1 cellular context compared by ENCODE assay signal in genomic region chr1:235504122-235504493, GRCh38.
A peak's percentile ranks its signal among the peaks of the same experiment; 100 is the strongest.
TF ChIP-seq lines count a peak whose summit lies in the region.

Gene B3GALNT2 (minus strand): TSS chr1:235504452. CDS start chr1:235504252, 200 bp downstream.

TF ChIP-seq in HepG2, 621 proteins besides CTCF, POLR2A, EP300 and RAD21 (continued from another document and continues in another):
- TF ChIP-seq, protein P1, sequence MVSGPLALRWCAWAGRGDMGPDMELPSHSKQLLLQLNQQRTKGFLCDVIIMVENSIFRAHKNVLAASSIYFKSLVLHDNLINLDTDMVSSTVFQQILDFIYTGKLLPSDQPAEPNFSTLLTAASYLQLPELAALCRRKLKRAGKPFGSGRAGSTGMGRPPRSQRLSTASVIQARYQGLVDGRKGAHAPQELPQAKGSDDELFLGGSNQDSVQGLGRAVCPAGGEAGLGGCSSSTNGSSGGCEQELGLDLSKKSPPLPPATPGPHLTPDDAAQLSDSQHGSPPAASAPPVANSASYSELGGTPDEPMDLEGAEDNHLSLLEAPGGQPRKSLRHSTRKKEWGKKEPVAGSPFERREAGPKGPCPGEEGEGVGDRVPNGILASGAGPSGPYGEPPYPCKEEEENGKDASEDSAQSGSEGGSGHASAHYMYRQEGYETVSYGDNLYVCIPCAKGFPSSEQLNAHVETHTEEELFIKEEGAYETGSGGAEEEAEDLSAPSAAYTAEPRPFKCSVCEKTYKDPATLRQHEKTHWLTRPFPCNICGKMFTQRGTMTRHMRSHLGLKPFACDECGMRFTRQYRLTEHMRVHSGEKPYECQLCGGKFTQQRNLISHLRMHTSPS (CRISPR knock-in tag; IDR thresholded peaks at IDR 0.05; ENCODE audit: low read depth): no peak
- TF ChIP-seq ZNF225 (CRISPR knock-in tag; IDR thresholded peaks at IDR 0.05): no peak; the same call in 1 of the 2 replicates
- TF ChIP-seq SSRP1 (CRISPR knock-in tag; IDR thresholded peaks at IDR 0.05): no peak
- TF ChIP-seq KAT8 (CRISPR knock-in tag; IDR thresholded peaks at IDR 0.05): no peak
- TF ChIP-seq ZFX (CRISPR knock-in tag; IDR thresholded peaks at IDR 0.05; ENCODE audit: low read depth): peak; percentile 80
- TF ChIP-seq ZNF331 (CRISPR knock-in tag; IDR thresholded peaks at IDR 0.05): no peak
- peak; percentile 90; the same call in 1 of the 2 replicates for TF ChIP-seq ZNF563 (CRISPR knock-in tag; IDR thresholded peaks at IDR 0.05)
- TF ChIP-seq MAF1 (CRISPR knock-in tag; IDR thresholded peaks at IDR 0.05; ENCODE audit: borderline replicate concordance): 0 out of 2 replicates have a peak, but pooled peaks have one; percentile 22
- TF ChIP-seq ZNF501 (CRISPR knock-in tag; IDR thresholded peaks at IDR 0.05): no peak
- TF ChIP-seq, protein P2, sequence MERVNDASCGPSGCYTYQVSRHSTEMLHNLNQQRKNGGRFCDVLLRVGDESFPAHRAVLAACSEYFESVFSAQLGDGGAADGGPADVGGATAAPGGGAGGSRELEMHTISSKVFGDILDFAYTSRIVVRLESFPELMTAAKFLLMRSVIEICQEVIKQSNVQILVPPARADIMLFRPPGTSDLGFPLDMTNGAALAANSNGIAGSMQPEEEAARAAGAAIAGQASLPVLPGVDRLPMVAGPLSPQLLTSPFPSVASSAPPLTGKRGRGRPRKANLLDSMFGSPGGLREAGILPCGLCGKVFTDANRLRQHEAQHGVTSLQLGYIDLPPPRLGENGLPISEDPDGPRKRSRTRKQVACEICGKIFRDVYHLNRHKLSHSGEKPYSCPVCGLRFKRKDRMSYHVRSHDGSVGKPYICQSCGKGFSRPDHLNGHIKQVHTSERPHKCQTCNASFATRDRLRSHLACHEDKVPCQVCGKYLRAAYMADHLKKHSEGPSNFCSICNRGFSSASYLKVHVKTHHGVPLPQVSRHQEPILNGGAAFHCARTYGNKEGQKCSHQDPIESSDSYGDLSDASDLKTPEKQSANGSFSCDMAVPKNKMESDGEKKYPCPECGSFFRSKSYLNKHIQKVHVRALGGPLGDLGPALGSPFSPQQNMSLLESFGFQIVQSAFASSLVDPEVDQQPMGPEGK (CRISPR knock-in tag; IDR thresholded peaks at IDR 0.05): no peak
- peak; percentile 41; the same call in 1 of the 2 replicates for TF ChIP-seq MXD3 (CRISPR knock-in tag; IDR thresholded peaks at IDR 0.05)
- no peak for TF ChIP-seq ZSCAN25 (CRISPR knock-in tag; IDR thresholded peaks at IDR 0.05)
- no peak; the same call in 1 of the 2 replicates for TF ChIP-seq TBX2 (CRISPR knock-in tag; IDR thresholded peaks at IDR 0.05; ENCODE audit: borderline replicate concordance)
- TF ChIP-seq HNRNPH1 (optimal IDR thresholded peaks at IDR 0.05; ENCODE audit: low read depth, low read length): no peak
- TF ChIP-seq SNRNP70 (IDR thresholded peaks at IDR 0.05; ENCODE audit: low read depth, low read length): 0 out of 2 replicates have a peak, but pooled peaks have one; percentile 56
- TF ChIP-seq, protein P3, sequence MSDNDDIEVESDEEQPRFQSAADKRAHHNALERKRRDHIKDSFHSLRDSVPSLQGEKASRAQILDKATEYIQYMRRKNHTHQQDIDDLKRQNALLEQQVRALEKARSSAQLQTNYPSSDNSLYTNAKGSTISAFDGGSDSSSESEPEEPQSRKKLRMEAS (IDR thresholded peaks at IDR 0.05): no peak
- no peak for TF ChIP-seq THAP9 (CRISPR knock-in tag; IDR thresholded peaks at IDR 0.05; ENCODE audit: borderline replicate concordance)
- peak; percentile 63 for TF ChIP-seq SAFB2 (CRISPR knock-in tag; IDR thresholded peaks at IDR 0.05; ENCODE audit: borderline replicate concordance, low read depth)
- peak; percentile 23; the same call in 1 of the 2 replicates for TF ChIP-seq ZBTB10 (CRISPR knock-in tag; IDR thresholded peaks at IDR 0.05; ENCODE audit: borderline replicate concordance)
- TF ChIP-seq MYC (CRISPR knock-in tag; IDR thresholded peaks at IDR 0.05; ENCODE audit: borderline replicate concordance): no peak
- TF ChIP-seq ASH2L (IDR thresholded peaks at IDR 0.05; ENCODE audit: insufficient read length, low read depth, low read length): no peak
- TF ChIP-seq, protein P4, sequence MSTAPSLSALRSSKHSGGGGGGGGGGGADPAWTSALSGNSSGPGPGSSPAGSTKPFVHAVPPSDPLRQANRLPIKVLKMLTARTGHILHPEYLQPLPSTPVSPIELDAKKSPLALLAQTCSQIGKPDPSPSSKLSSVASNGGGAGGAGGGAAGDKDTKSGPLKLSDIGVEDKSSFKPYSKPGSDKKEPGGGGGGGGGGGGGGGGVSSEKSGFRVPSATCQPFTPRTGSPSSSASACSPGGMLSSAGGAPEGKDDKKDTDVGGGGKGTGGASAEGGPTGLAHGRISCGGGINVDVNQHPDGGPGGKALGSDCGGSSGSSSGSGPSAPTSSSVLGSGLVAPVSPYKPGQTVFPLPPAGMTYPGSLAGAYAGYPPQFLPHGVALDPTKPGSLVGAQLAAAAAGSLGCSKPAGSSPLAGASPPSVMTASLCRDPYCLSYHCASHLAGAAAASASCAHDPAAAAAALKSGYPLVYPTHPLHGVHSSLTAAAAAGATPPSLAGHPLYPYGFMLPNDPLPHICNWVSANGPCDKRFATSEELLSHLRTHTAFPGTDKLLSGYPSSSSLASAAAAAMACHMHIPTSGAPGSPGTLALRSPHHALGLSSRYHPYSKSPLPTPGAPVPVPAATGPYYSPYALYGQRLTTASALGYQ (CRISPR knock-in tag; IDR thresholded peaks at IDR 0.05): no peak
- TF ChIP-seq ZNF124 (CRISPR knock-in tag; IDR thresholded peaks at IDR 0.05): no peak
- TF ChIP-seq, protein P5, sequence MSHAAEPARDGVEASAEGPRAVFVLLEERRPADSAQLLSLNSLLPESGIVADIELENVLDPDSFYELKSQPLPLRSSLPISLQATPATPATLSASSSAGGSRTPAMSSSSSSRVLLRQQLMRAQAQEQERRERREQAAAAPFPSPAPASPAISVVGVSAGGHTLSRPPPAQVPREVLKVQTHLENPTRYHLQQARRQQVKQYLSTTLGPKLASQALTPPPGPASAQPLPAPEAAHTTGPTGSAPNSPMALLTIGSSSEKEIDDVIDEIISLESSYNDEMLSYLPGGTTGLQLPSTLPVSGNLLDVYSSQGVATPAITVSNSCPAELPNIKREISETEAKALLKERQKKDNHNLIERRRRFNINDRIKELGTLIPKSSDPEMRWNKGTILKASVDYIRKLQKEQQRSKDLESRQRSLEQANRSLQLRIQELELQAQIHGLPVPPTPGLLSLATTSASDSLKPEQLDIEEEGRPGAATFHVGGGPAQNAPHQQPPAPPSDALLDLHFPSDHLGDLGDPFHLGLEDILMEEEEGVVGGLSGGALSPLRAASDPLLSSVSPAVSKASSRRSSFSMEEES (CRISPR knock-in tag; IDR thresholded peaks at IDR 0.05): no peak
- TF ChIP-seq CHD2 (IDR thresholded peaks at IDR 0.05; ENCODE audit: low read depth, low read length): no peak
- no peak for TF ChIP-seq ZNF883 (CRISPR knock-in tag; IDR thresholded peaks at IDR 0.05; ENCODE audit: not compliant biosample characterization)
- peak; percentile 67; the same call in 1 of the 2 replicates for TF ChIP-seq ZNF121 (CRISPR knock-in tag; IDR thresholded peaks at IDR 0.05)
- no peak for TF ChIP-seq ZNF207 (IDR thresholded peaks at IDR 0.05; ENCODE audit: borderline replicate concordance)
- no peak for TF ChIP-seq ZNF3 (CRISPR knock-in tag; IDR thresholded peaks at IDR 0.05)
- TF ChIP-seq, protein P6, sequence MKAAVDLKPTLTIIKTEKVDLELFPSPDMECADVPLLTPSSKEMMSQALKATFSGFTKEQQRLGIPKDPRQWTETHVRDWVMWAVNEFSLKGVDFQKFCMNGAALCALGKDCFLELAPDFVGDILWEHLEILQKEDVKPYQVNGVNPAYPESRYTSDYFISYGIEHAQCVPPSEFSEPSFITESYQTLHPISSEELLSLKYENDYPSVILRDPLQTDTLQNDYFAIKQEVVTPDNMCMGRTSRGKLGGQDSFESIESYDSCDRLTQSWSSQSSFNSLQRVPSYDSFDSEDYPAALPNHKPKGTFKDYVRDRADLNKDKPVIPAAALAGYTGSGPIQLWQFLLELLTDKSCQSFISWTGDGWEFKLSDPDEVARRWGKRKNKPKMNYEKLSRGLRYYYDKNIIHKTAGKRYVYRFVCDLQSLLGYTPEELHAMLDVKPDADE (CRISPR knock-in tag; IDR thresholded peaks at IDR 0.05): 0 out of 2 replicates have a peak, but pooled peaks have one; percentile 68
- TF ChIP-seq RBAK (CRISPR knock-in tag; IDR thresholded peaks at IDR 0.05): no peak
- TF ChIP-seq ZNF460 (CRISPR knock-in tag; IDR thresholded peaks at IDR 0.05; ENCODE audit: borderline replicate concordance): no peak
- TF ChIP-seq SNAI1 (CRISPR knock-in tag; IDR thresholded peaks at IDR 0.05; ENCODE audit: borderline replicate concordance): no peak
- TF ChIP-seq KLF9 (CRISPR knock-in tag; IDR thresholded peaks at IDR 0.05; ENCODE audit: low read depth): no peak
- TF ChIP-seq ZNF253 (CRISPR knock-in tag; IDR thresholded peaks at IDR 0.05; ENCODE audit: borderline replicate concordance): no peak
- no peak for TF ChIP-seq ZNF326 (CRISPR knock-in tag; IDR thresholded peaks at IDR 0.05; ENCODE audit: borderline replicate concordance)
- peak; percentile 61; the same call in 1 of the 2 replicates for TF ChIP-seq POLR2G (IDR thresholded peaks at IDR 0.05; ENCODE audit: low read depth, low read length)
- no peak for TF ChIP-seq CENPX (CRISPR knock-in tag; IDR thresholded peaks at IDR 0.05)
- no peak for TF ChIP-seq ZNF577 (CRISPR knock-in tag; IDR thresholded peaks at IDR 0.05; ENCODE audit: borderline replicate concordance, low read depth)
- TF ChIP-seq BRCA1 (CRISPR knock-in tag; IDR thresholded peaks at IDR 0.05): no peak
- no peak for TF ChIP-seq ZNF670 (CRISPR knock-in tag; IDR thresholded peaks at IDR 0.05; ENCODE audit: borderline replicate concordance)
- TF ChIP-seq ZKSCAN5 (CRISPR knock-in tag; IDR thresholded peaks at IDR 0.05): no peak
- TF ChIP-seq DZIP1 (CRISPR knock-in tag; IDR thresholded peaks at IDR 0.05): no peak
- no peak for TF ChIP-seq ZNF350 (CRISPR knock-in tag; IDR thresholded peaks at IDR 0.05; ENCODE audit: borderline replicate concordance, low read depth)
- no peak for TF ChIP-seq CEBPB (IDR thresholded peaks at IDR 0.05; ENCODE audit: borderline replicate concordance, low read depth, low read length)
- no peak for TF ChIP-seq ZNF567 (CRISPR knock-in tag; IDR thresholded peaks at IDR 0.05; ENCODE audit: borderline replicate concordance)
- no peak for TF ChIP-seq ZNF496 (CRISPR knock-in tag; IDR thresholded peaks at IDR 0.05; ENCODE audit: insufficient replicate concordance)
